Comparison of ENCODE assay signal across 8 cellular contexts in the genomic region with DNA sequence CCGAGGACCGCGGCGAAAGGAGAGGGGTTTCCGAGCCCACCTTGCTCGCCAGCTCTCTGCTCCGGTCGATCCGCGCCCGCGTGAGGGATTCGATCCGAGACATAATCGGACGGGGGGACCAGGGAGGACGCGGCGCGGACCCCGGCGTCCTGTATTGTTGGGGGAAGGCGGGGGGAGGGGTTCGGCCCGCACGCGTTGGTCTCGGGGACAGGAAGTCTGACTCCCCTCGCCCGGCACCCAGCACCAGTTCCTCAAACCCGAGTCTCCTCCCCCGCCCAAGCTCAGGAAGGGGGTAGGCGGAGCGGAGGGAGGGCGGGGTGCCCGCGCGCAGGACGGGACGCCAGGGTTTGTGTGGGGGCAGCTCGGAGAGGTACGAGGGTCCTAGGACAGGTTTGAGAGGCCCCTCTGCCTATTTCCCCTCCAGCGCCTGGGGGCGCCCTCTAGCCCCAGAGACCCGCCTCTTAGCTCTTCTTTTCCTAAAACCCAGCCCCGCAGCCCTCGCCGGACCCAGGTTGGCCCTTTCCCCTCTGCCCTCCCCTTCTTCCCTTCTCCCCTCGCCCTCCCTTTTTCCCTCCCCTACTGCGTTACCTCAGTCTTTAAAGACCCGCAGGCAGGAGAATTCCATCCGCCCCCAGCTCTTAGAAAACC. TPM values are rescaled to one million over a fixed set of nuclear protein-coding genes. Genes with fewer than 3 reads are reported as not detected.
DNase-seq lines count a peak whose midpoint lies in the region; ATAC-seq, FAIRE-seq and TF ChIP-seq lines count a peak whose summit lies in the region.

A gene (minus strand): TSS at position 223 of the 648 bp plus-strand sequence. CDS start 120 bp downstream, at position 103.

- H3K36me3 Mint-ChIP-seq in activated CD8-positive, alpha-beta T cell treated with anti-CD3 and anti-CD28 coated beads for 36 hours (ENCODE audit: low read depth), result peaks cover 58% of the 10 kb centered on the region
- peaks cover 21% of the 10 kb centered on the region for H3K36me3 Mint-ChIP-seq in memory B cell

- intact Hi-C loops in activated CD8-positive, alpha-beta T cell treated with anti-CD3 and anti-CD28 coated beads for 36 hours (cut with micrococcal nuclease), result no loop called here

- peak; percentile 65; the same call in 1 of the 2 replicates for TF ChIP-seq POLR2A in GM12891 (IDR thresholded peaks at IDR 0.05; ENCODE audit: low read depth, low read length)

- TF ChIP-seq CTCF in activated CD8-positive, alpha-beta T cell treated with anti-CD3 and anti-CD28 coated beads for 36 hours (IDR thresholded peaks at IDR 0.05), result peak; percentile 19

- H3K4me3 Mint-ChIP-seq in activated CD8-positive, alpha-beta T cell treated with anti-CD3 and anti-CD28 coated beads for 36 hours, result peak within 1 kb of the TSS; percentile 98
- peak within 1 kb of the TSS; percentile 86 for H3K4me3 Mint-ChIP-seq in memory B cell

- ATAC-seq in HG03095 (IDR thresholded peaks at IDR 0.05; ENCODE audit: unreplicated experiment), result peak; percentile 44
- peak; percentile 68 for ATAC-seq in activated CD8-positive, alpha-beta T cell treated with anti-CD3 and anti-CD28 coated beads for 36 hours
- ATAC-seq in memory B cell (ENCODE audit: low read depth), result peak; percentile 81

- H3K4me1 Mint-ChIP-seq in activated CD8-positive, alpha-beta T cell treated with anti-CD3 and anti-CD28 coated beads for 36 hours (ENCODE audit: low read depth), result peaks cover 67% of the 10 kb centered on the region
- H3K4me1 Mint-ChIP-seq in memory B cell, result peaks cover 53% of the 10 kb centered on the region

- DNase-seq in GM12891 (ENCODE audit: insufficient read length, low spot score), result peak; percentile 91
- peak; percentile 47 for DNase-seq in NCI-H774 (lab: John Stamatoyannopoulos, UW)
- DNase-seq in activated CD8-positive, alpha-beta T cell treated with anti-CD3 and anti-CD28 coated beads for 36 hours, result peak; percentile 93
- peak; percentile 67 for DNase-seq in effector CD4-positive, alpha-beta T cell
- peak; percentile 67 to 70 for DNase-seq in memory B cell (ENCODE audit: low spot score in 2 of 2)
- peak; percentile 73 for DNase-seq in stimulated activated CD8-positive, alpha-beta memory T cell treated with anti-CD3 and anti-CD28 coated beads, Interleukin-12 subunit alpha, Interleukin-12 subunit beta, amount 100 ng/mL, for 1 hour (ENCODE audit: low read depth)
- DNase-seq in inferior parietal cortex (ENCODE audit: extremely low spot score), result no peak

- peak; percentile 76 for FAIRE-seq in GM12891 (lab: Jason Lieb, UNC)

- H3K27ac Mint-ChIP-seq in activated CD8-positive, alpha-beta T cell treated with anti-CD3 and anti-CD28 coated beads for 36 hours, result peak within 1 kb of the TSS; percentile 94
- peak within 1 kb of the TSS; percentile 91 for H3K27ac Mint-ChIP-seq in memory B cell

- no peaks in the 10 kb centered on the region for H3K27me3 Mint-ChIP-seq in activated CD8-positive, alpha-beta T cell treated with anti-CD3 and anti-CD28 coated beads for 36 hours
- H3K27me3 Mint-ChIP-seq in memory B cell, result no peaks in the 10 kb centered on the region

- CTCF ChIA-PET in activated CD8-positive, alpha-beta T cell treated with anti-CD3 and anti-CD28 coated beads for 36 hours (lab: Charles Lee), result interaction anchor here (0.7 to 11.1 kb wide), 15 partner anchors 11 to 81 kb away, joined by 3 to 121 read pairs (median 7); a partner anchor contains a TSS

- POLR2A ChIA-PET in activated CD8-positive, alpha-beta T cell treated with anti-CD3 and anti-CD28 coated beads for 36 hours (lab: Charles Lee), result interaction anchor here (0.6 to 7.5 kb wide), 17 partner anchors 10 to 304 kb away, joined by 3 to 128 read pairs (median 5); a partner anchor contains a TSS

- H3K9me3 Mint-ChIP-seq in activated CD8-positive, alpha-beta T cell treated with anti-CD3 and anti-CD28 coated beads for 36 hours, result no peaks in the 10 kb centered on the region
- no peaks in the 10 kb centered on the region for H3K9me3 Mint-ChIP-seq in memory B cell

TF ChIP-seq in GM12891, 5 proteins besides CTCF, POLR2A, EP300 and RAD21:
- TF ChIP-seq PAX5 (IDR thresholded peaks at IDR 0.05; ENCODE audit: insufficient read depth, low read length, severe bottlenecking), result no peak
- peak; percentile 81 for TF ChIP-seq TAF1 (IDR thresholded peaks at IDR 0.05; ENCODE audit: low read depth, low read length)
- peak; percentile 13; the same call in 1 of the 2 replicates for TF ChIP-seq POU2F2 (IDR thresholded peaks at IDR 0.05; ENCODE audit: low read depth, low read length)
- TF ChIP-seq SPI1 (IDR thresholded peaks at IDR 0.05; ENCODE audit: low read depth, low read length), result peak; percentile 91
- TF ChIP-seq POLR2AphosphoS5 (IDR thresholded peaks at IDR 0.05; ENCODE audit: low read depth, low read length), result no peak

RNA-seq across cellular contexts. Expression of the gene that starts here (rescaled TPM):
- polyA plus RNA-seq in GM12891 (2012; ENCODE audit: low read depth, missing spikeins), result 45.2 TPM
- 100 to 1,000 TPM; 147 to 150 TPM for total RNA-seq in activated CD8-positive, alpha-beta T cell treated with anti-CD3 and anti-CD28 coated beads for 36 hours
